ENCODE assay signal across 7 cellular contexts in genomic region chr20:22842793-22843192, GRCh38.
"Had no signal": no experiment of that assay in that cellular context is flagged by ENCODE, and none has a peak within 500 bp of the region (broad histone marks: within the 10 kb centered on the region; RNA-seq: fewer than 3 reads in every experiment).

No MANE protein-coding gene starts in this region.

- H3K4me3 ChIP-seq: GM12878 had no signal

- FAIRE-seq: G401.6, GM12878, GM12891, GM18507, GM19239 had no signal

- DNase-seq: GDM1, GF-D8 had no signal
